ENCODE assay signal across 1 cellular context in genomic region chr22:42644422-42645340, GRCh38.
TF ChIP-seq lines count a peak whose summit lies in the region.

No MANE protein-coding gene starts in this region.

TF ChIP-seq in HEK293, 187 proteins besides CTCF, POLR2A, EP300 and RAD21 (continued from another document):
- TF ChIP-seq TSHZ1 (tag by site-specific recombination; IDR thresholded peaks at IDR 0.05; ENCODE audit: borderline replicate concordance) (no peak), ZSCAN30 (tag by site-specific recombination; IDR thresholded peaks at IDR 0.05) (no peak), PRDM10 (tag by site-specific recombination; IDR thresholded peaks at IDR 0.05) (peak; percentile 40), ZNF311 (tag by site-specific recombination; IDR thresholded peaks at IDR 0.05; ENCODE audit: borderline replicate concordance) (no peak), ZBTB17 (tag by site-specific recombination; IDR thresholded peaks at IDR 0.05) (0 out of 2 replicates have a peak, but pooled peaks have one; percentile 12), ZBTB48 (tag by site-specific recombination; IDR thresholded peaks at IDR 0.05) (peak; percentile 54), KLF9 (tag by site-specific recombination; IDR thresholded peaks at IDR 0.05; ENCODE audit: low read depth) (0 out of 2 replicates have a peak, but pooled peaks have one; percentile 20), ZNF19 (tag by site-specific recombination; IDR thresholded peaks at IDR 0.05; ENCODE audit: low read depth) (no peak), HOXA7 (CRISPR knock-in tag; IDR thresholded peaks at IDR 0.05; ENCODE audit: borderline replicate concordance) (no peak), ZNF280C (tag by site-specific recombination; IDR thresholded peaks at IDR 0.05) (no peak), ZFHX2 (tag by site-specific recombination; conservative IDR thresholded peaks at IDR 0.05) (0 out of 2 replicates have a peak, but pooled peaks have one; percentile 21)
